In the genomic region with DNA sequence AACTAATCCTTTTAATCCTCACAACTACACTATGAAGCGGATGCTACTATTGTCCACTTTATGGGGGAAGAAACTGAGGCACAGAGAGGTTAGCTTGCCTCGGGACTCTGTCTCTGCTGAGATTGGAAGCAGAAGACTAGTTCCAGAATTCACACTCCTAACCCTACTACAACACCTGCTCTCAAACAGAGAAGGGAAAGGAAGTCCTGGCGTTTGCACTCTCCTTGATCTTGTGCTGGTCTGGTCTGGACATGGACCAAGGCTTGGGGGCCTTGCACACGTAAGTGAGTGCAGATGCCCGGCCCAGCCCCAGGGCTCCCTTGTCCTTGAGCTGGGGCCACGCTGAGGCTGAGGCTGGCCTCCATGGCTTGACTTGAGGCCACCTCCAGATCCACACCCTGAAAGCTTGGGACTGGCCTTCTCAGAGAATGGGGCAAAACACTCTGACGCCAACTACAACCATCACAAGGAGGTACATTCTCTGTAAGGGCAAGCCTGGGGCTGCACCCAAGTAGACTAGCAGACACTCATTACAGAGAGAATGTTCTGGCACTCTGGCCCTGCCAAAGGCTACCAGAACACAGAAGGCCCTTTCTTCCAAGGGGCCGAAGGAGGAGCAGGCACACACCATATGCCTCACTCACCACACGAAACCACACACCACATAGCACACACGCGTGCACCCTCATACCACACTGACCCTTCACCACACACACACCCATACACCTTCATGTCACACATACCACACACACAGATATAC, we compare ENCODE assay signal across 10 cellular contexts. TPM values are rescaled to one million over a fixed set of nuclear protein-coding genes. Genes with fewer than 3 reads are reported as not detected.
A peak's percentile ranks its signal among the peaks of the same experiment; 100 is the strongest.
DNase-seq lines count a peak whose midpoint lies in the region; ATAC-seq and TF ChIP-seq lines count a peak whose summit lies in the region.
"Had no signal": no experiment of that assay in that cellular context is flagged by ENCODE, and none has a peak within 500 bp of the region (broad histone marks: within the 10 kb centered on the region; RNA-seq: fewer than 3 reads in every experiment).

No MANE protein-coding gene starts in this region.

- no peaks in the 10 kb centered on the region for H3K36me3 ChIP-seq in CD4-positive, CD25-positive, alpha-beta regulatory T cell (ENCODE audit: control insufficient read depth, insufficient read depth, low read length)
- no peaks in the 10 kb centered on the region for H3K36me3 ChIP-seq in body of pancreas (replicated peaks in 1 of 2; ENCODE audit: insufficient read depth in 1 of 2, low read depth in 2 of 2)
- no peaks in the 10 kb centered on the region for H3K36me3 ChIP-seq in mucosa of rectum (ENCODE audit: control insufficient read depth in 2 of 2, insufficient read depth in 2 of 2, low read length in 2 of 2)

- H3K4me1 Mint-ChIP-seq in CD4-positive, CD25-positive, alpha-beta regulatory T cell = peaks cover 10 to 33% (median 25%) of the 10 kb centered on the region in 4 donors

- H3K4me1 ChIP-seq in CD4-positive, CD25-positive, alpha-beta regulatory T cell (ENCODE audit: control insufficient read depth, insufficient read depth, low read length, poor library complexity, severe bottlenecking) = peaks cover 66% of the 10 kb centered on the region
- H3K4me1 ChIP-seq in body of pancreas (peaks cover 53% of the 10 kb centered on the region), mucosa of rectum (ENCODE audit: control insufficient read depth in 2 of 2, insufficient read depth in 2 of 2, low read length in 2 of 2) (peaks cover 44 to 52% of the 10 kb centered on the region in 2 donors)

- no peak for TF ChIP-seq POLR2A in body of pancreas (IDR thresholded peaks at IDR 0.05)

- H3K27ac ChIP-seq in CD4-positive, CD25-positive, alpha-beta regulatory T cell (ENCODE audit: insufficient read depth, low read length, poor library complexity, severe bottlenecking) = peak overlapping the region; percentile 97
- H3K27ac ChIP-seq in body of pancreas (peak overlapping the region; percentile 76 to 97 (median 85)), mucosa of rectum (ENCODE audit: low read depth in 2 of 2, low read length in 2 of 2) (peak overlapping the region; percentile 90 to 92)

- no peaks in the 10 kb centered on the region for H3K9me3 Mint-ChIP-seq in CD4-positive, CD25-positive, alpha-beta regulatory T cell

- no peak for ATAC-seq in CD4-positive, CD25-positive, alpha-beta regulatory T cell (ENCODE audit: low read depth in 2 of 2)
- ATAC-seq in HG03025 (IDR thresholded peaks at IDR 0.05; ENCODE audit: low FRiP score, unreplicated experiment) (peak; percentile 5), body of pancreas (no peak), GM19351 (IDR thresholded peaks at IDR 0.05; ENCODE audit: unreplicated experiment) (no peak)

- peak overlapping the region; percentile 56 to 71 for H3K9ac ChIP-seq in mucosa of rectum (ENCODE audit: low read depth in 1 of 2, low read length in 2 of 2)

- H3K27me3 Mint-ChIP-seq in CD4-positive, CD25-positive, alpha-beta regulatory T cell = peaks cover 7% of the 10 kb centered on the region

- H3K4me3 ChIP-seq in CD4-positive, CD25-positive, alpha-beta regulatory T cell (ENCODE audit: low read depth, low read length) = peak overlapping the region; percentile 79
- H3K4me3 ChIP-seq in body of pancreas (no peak overlapping the region), mucosa of rectum (ENCODE audit: low read length in 2 of 2) (peak overlapping the region; percentile 31 to 55)

- 91 to 99% methylated on average over 7 to 11 of the region's 11 CpGs for WGBS in body of pancreas, 2 donors

- H3K27me3 ChIP-seq in CD4-positive, CD25-positive, alpha-beta regulatory T cell (ENCODE audit: control insufficient read depth, insufficient read depth, low read length) = no peaks in the 10 kb centered on the region
- H3K27me3 ChIP-seq in body of pancreas (no peaks in the 10 kb centered on the region), mucosa of rectum (ENCODE audit: control insufficient read depth in 2 of 2, insufficient read depth in 2 of 2, low read length in 2 of 2) (no peaks in the 10 kb centered on the region)

- H3K36me3 Mint-ChIP-seq in CD4-positive, CD25-positive, alpha-beta regulatory T cell = no peaks in the 10 kb centered on the region

- no peak for DNase-seq in CD4-positive, CD25-positive, alpha-beta regulatory T cell
- DNase-seq in body of pancreas (peak in 1 of 4 donors; percentile 13), NCI-H2029 (lab: John Stamatoyannopoulos, UW) (no peak), 8988T (no peak), NCI-H2081 (lab: John Stamatoyannopoulos, UW) (no peak)
- DNase-seq: cortex of kidney, occipital lobe had no signal

- no peaks in the 10 kb centered on the region for H3K9me3 ChIP-seq in CD4-positive, CD25-positive, alpha-beta regulatory T cell (ENCODE audit: control insufficient read depth in 2 of 2, low read length in 2 of 2)
- H3K9me3 ChIP-seq in body of pancreas (no peaks in the 10 kb centered on the region), mucosa of rectum (ENCODE audit: control insufficient read depth in 2 of 2, low read length in 2 of 2) (no peaks in the 10 kb centered on the region)

- no peak overlapping the region for H3K27ac Mint-ChIP-seq in CD4-positive, CD25-positive, alpha-beta regulatory T cell

- intact Hi-C loops in body of pancreas (cut with DNase I) = no loop called here

- TF ChIP-seq CTCF in body of pancreas (IDR thresholded peaks at IDR 0.05) = no peak

- peak overlapping the region in 1 of 4 donors; percentile 44 for H3K4me3 Mint-ChIP-seq in CD4-positive, CD25-positive, alpha-beta regulatory T cell

RNA-seq across cellular contexts. Expression of gene EZR, which starts 33.3 kb away (rescaled TPM):
- total RNA-seq in CD4-positive, CD25-positive, alpha-beta regulatory T cell = 559 TPM
- polyA plus RNA-seq in CD4-positive, CD25-positive, alpha-beta regulatory T cell = 100 to 1,000 TPM; 310 to 497 (median 365) TPM
- total RNA-seq in body of pancreas = 100 to 1,000 TPM in 1 of 2 donors, 10 to 100 TPM in 1; 76.8 to 103 TPM

Comparison
In these comparisons a context has a peak if more than half of its experiments do, and no peak if none do; other contexts are left out.
1. H3K4me3 ChIP-seq: peak in CD4-positive, CD25-positive, alpha-beta regulatory T cell (single experiment) and mucosa of rectum (2 of 2); none in body of pancreas (0 of 2).
2. Peak in every context shown above with its lines, with median percentiles within 50 percentile points of each other: H3K27ac ChIP-seq.